12 cellular contexts compared by ENCODE assay signal in genomic region chr9:119026120-119026519, GRCh38.
DNase-seq lines count a peak whose midpoint lies in the region; ATAC-seq, FAIRE-seq and TF ChIP-seq lines count a peak whose summit lies in the region.
"Had no signal": no experiment of that assay in that cellular context is flagged by ENCODE, and none has a peak within 500 bp of the region (broad histone marks: within the 10 kb centered on the region; RNA-seq: fewer than 3 reads in every experiment).

No MANE protein-coding gene starts in this region.

- TF ChIP-seq POLR2A in gastrocnemius medialis (IDR thresholded peaks at IDR 0.05) (no peak), H54 (IDR thresholded peaks at IDR 0.05; ENCODE audit: low read depth, low read length) (no peak)

- H3K4me2 ChIP-seq in GM23248 (ENCODE audit: unreplicated experiment), result peak overlapping the region; percentile 12

- no peak overlapping the region for H2AFZ ChIP-seq in GM23248

- H3K27me3 ChIP-seq in GM23248 (replicated peaks; ENCODE audit: insufficient read depth) (no peaks in the 10 kb centered on the region), WERI-Rb-1 (ENCODE audit: insufficient read depth, low read depth, severe bottlenecking) (peaks cover 15% of the 10 kb centered on the region), gastrocnemius medialis (no peaks in the 10 kb centered on the region)

- intact Hi-C loops in left ventricle myocardium superior (cut with micrococcal nuclease) (no loop called here), gastrocnemius medialis (cut with DNase I; ENCODE audit: low total_unique reads) (loop anchor here (2.0 kb wide), 1 partner anchor 21 kb away; no protein-coding TSS in a partner anchor)

- H3F3A ChIP-seq in GM23248 (ENCODE audit: insufficient read depth), result 0 out of 2 replicates have a peak, but pooled peaks cover 7% of the 10 kb centered on the region

- ATAC-seq in left ventricle myocardium superior, result peak; percentile 75
- ATAC-seq in gastrocnemius medialis, result peak; percentile 24 to 32
- ATAC-seq in GM19467 (IDR thresholded peaks at IDR 0.05; ENCODE audit: unreplicated experiment), result no peak
- ATAC-seq: activated T-cell treated with anti-CD3 and anti-CD28 coated beads, Interleukin-2, amount 50 U/mL, for 72 hours; naive thymus-derived CD8-positive, alpha-beta T cell had no signal

- H3K9ac ChIP-seq in GM23248, result no peak overlapping the region

- in situ Hi-C loops in GM23248 (cut with MboI), result no loop called here
- in situ Hi-C loops in gastrocnemius medialis (cut with MboI; ENCODE audit: low sequenced_read_pairs in 4 of 4), result no loop called here

- no peak overlapping the region for H3K4me3 ChIP-seq in GM23248
- no peak overlapping the region for H3K4me3 ChIP-seq in WERI-Rb-1 (ENCODE audit: low read depth, low read length)
- no peak overlapping the region for H3K4me3 ChIP-seq in gastrocnemius medialis

- H3K36me3 ChIP-seq in GM23248 (ENCODE audit: low read depth) (no peaks in the 10 kb centered on the region), WERI-Rb-1 (no peaks in the 10 kb centered on the region), gastrocnemius medialis (no peaks in the 10 kb centered on the region)

- H3K27ac ChIP-seq in GM23248, result no peak overlapping the region; the same call in 1 of the 2 replicates
- no peak overlapping the region for H3K27ac ChIP-seq in WERI-Rb-1
- H3K27ac ChIP-seq in gastrocnemius medialis, result peak overlapping the region; percentile 85 to 94 (median 90)

- peak; percentile 71 for DNase-seq in GM23248
- DNase-seq in WERI-Rb-1, result peak; percentile 10
- DNase-seq in left ventricle myocardium superior, result peak; percentile 66
- DNase-seq in gastrocnemius medialis, result peak; percentile 37 to 50
- no peak for DNase-seq in H54 (ENCODE audit: insufficient read length, low spot score)
- DNase-seq in CD1c-positive myeloid dendritic cell (ENCODE audit: extremely low spot score), result no peak
- no peak for DNase-seq in HPDE6-E6E7 (ENCODE audit: extremely low spot score)
- DNase-seq: activated T-cell treated with anti-CD3 and anti-CD28 coated beads, Interleukin-2, amount 50 U/mL, for 72 hours; DMS79; MM.1S; naive thymus-derived CD8-positive, alpha-beta T cell had no signal

- no peaks in the 10 kb centered on the region for H4K20me1 ChIP-seq in GM23248 (ENCODE audit: insufficient read depth)

- H3K79me2 ChIP-seq in GM23248 (ENCODE audit: insufficient read depth), result no peaks in the 10 kb centered on the region

- TF ChIP-seq CTCF in WERI-Rb-1 (IDR thresholded peaks at IDR 0.05; ENCODE audit: low read depth, low read length), result no peak
- no peak for TF ChIP-seq CTCF in gastrocnemius medialis (IDR thresholded peaks at IDR 0.05 in 4 of 5, conservative IDR thresholded peaks at IDR 0.05 in 1 of 5)

- WGBS in GM23248 (ENCODE audit: low coverage in 1 of 2, low lambda C conversion rate in 2 of 2, missing lambda C conversion rate in 2 of 2), 2 experiments, result 3% methylated on average over 4 of the region's 4 CpGs

- FAIRE-seq in H54 (lab: Jason Lieb, UNC), result no peak

- H3K9me3 ChIP-seq in GM23248 (ENCODE audit: low read depth), result no peaks in the 10 kb centered on the region
- H3K9me3 ChIP-seq in WERI-Rb-1 (ENCODE audit: severe bottlenecking), result no peaks in the 10 kb centered on the region
- no peaks in the 10 kb centered on the region for H3K9me3 ChIP-seq in gastrocnemius medialis

- H3K9me2 ChIP-seq in GM23248 (ENCODE audit: insufficient read depth), result no peaks in the 10 kb centered on the region

- H3K4me1 ChIP-seq in GM23248 (ENCODE audit: insufficient read depth) (peaks cover 12% of the 10 kb centered on the region), gastrocnemius medialis (peaks cover 21 to 39% of the 10 kb centered on the region in 2 donors)

Comparison
In these comparisons a context has a peak if more than half of its experiments do, and no peak if none do; other contexts are left out.
1. DNase-seq: peak in GM23248 (single experiment), WERI-Rb-1 (single experiment), left ventricle myocardium superior (single experiment) and gastrocnemius medialis (2 of 2); none in H54 (single experiment), CD1c-positive myeloid dendritic cell (single experiment) and HPDE6-E6E7 (single experiment).
2. H3K27ac ChIP-seq: peak in gastrocnemius medialis (4 of 4); none in GM23248 (single experiment) and WERI-Rb-1 (single experiment).